20 cellular contexts compared by ENCODE assay signal in genomic region chr2:213247566-213247965, GRCh38.
"Had no signal": no experiment of that assay in that cellular context is flagged by ENCODE, and none has a peak within 500 bp of the region (broad histone marks: within the 10 kb centered on the region; RNA-seq: fewer than 3 reads in every experiment).

No MANE protein-coding gene starts in this region.

- DNase-seq: activated B cell treated with CpG ODN at 0.5 μM for 24 hours; activated CD4-positive, alpha-beta T cell treated with anti-CD3 and anti-CD28 coated beads for 36 hours; activated CD4-positive, alpha-beta T cell treated with anti-CD3 and anti-CD28 coated beads, Interleukin-2, amount 50 U/mL, for 48 hours; activated naive CD4-positive, alpha-beta T cell treated with Interleukin-2 at 50 U/mL for 16 hours; activated naive CD8-positive, alpha-beta T cell treated with anti-CD3 and anti-CD28 coated beads for 36 hours; activated T-cell treated with anti-CD3 and anti-CD28 coated beads, Interleukin-2, amount 50 U/mL, for 48 hours; colonic mucosa; endodermal cell; glutamatergic neuron; immature natural killer cell; left ventricle myocardium inferior; natural killer cell; spleen; stimulated activated CD4-positive, alpha-beta T cell treated with anti-CD3 and anti-CD28 coated beads, Interleukin-4, amount 100 ng/mL, for 1 hour; stimulated activated naive CD4-positive, alpha-beta T cell; T-helper 17 cell; testis; upper lobe of right lung had no signal

- H3K27ac ChIP-seq: colonic mucosa, hepatocyte, left ventricle myocardium inferior, prostate gland, spleen, testis, upper lobe of right lung had no signal

- H3K4me1 ChIP-seq: colonic mucosa, left ventricle myocardium inferior, prostate gland, spleen, upper lobe of right lung had no signal

- H3K4me2 ChIP-seq: hepatocyte had no signal

- H3K4me3 ChIP-seq: colonic mucosa, hepatocyte, left ventricle myocardium inferior, prostate gland, spleen, testis, upper lobe of right lung had no signal

- H3K9me3 ChIP-seq: colonic mucosa, left ventricle myocardium inferior, prostate gland, spleen, testis, upper lobe of right lung had no signal

- ATAC-seq: activated CD4-positive, alpha-beta T cell treated with anti-CD3 and anti-CD28 coated beads for 36 hours; natural killer cell; T-helper 17 cell; upper lobe of right lung had no signal

- H2AFZ ChIP-seq: hepatocyte had no signal

- H3K36me3 ChIP-seq: colonic mucosa, left ventricle myocardium inferior, prostate gland, spleen, upper lobe of right lung had no signal

- H3K27me3 ChIP-seq: colonic mucosa, hepatocyte, spleen, testis had no signal
